8 cellular contexts compared by ENCODE assay signal in genomic region chr16:9256196-9256595, GRCh38.
A peak's percentile ranks its signal among the peaks of the same experiment; 100 is the strongest.
DNase-seq lines count a peak whose midpoint lies in the region; ATAC-seq and TF ChIP-seq lines count a peak whose summit lies in the region.

No MANE protein-coding gene starts in this region.

- H3K9me3 ChIP-seq in H9 (ENCODE audit: control insufficient read depth, low read depth, low read length) = no peaks in the 10 kb centered on the region
- no peaks in the 10 kb centered on the region for H3K9me3 ChIP-seq in mucosa of descending colon

- H3K4me3 Mint-ChIP-seq in H9 = no peak overlapping the region; a peak in 1 of 5 replicates
- H3K4me3 Mint-ChIP-seq in activated CD4-positive, alpha-beta memory T cell treated with anti-CD3 and anti-CD28 coated beads for 36 hours = no peak overlapping the region

- peaks cover 2 to 4% of the 10 kb centered on the region in 2 experiments; a peak in 3 of 4 replicates for H3K4me1 Mint-ChIP-seq in H9
- H3K4me1 Mint-ChIP-seq in activated CD4-positive, alpha-beta memory T cell treated with anti-CD3 and anti-CD28 coated beads for 36 hours (ENCODE audit: low read depth) = no peaks in the 10 kb centered on the region

- no peaks in the 10 kb centered on the region; the same call in 1 of the 2 replicates for H3K27me3 ChIP-seq in H9 (ENCODE audit: insufficient read depth, low read length)

- no peaks in the 10 kb centered on the region for H3K36me3 ChIP-seq in mucosa of descending colon (ENCODE audit: low read depth)

- no peaks in the 10 kb centered on the region for H3K79me2 ChIP-seq in H9 (ENCODE audit: insufficient read depth, low read length)

- no peaks in the 10 kb centered on the region for H3K23me2 ChIP-seq in H9 (ENCODE audit: insufficient read length, low read depth, low read length, poor library complexity, severe bottlenecking)

- no peak overlapping the region for H2BK5ac ChIP-seq in H9 (ENCODE audit: insufficient read length, low read length)

- no peak overlapping the region for H2BK15ac ChIP-seq in H9 (ENCODE audit: low read depth, low read length)

- H3K4me1 ChIP-seq in H9 (ENCODE audit: insufficient read depth, low read length) (no peaks in the 10 kb centered on the region), mucosa of descending colon (ENCODE audit: low read depth) (no peaks in the 10 kb centered on the region)

- H4K8ac ChIP-seq in H9 (replicated peaks; ENCODE audit: insufficient read length, low read depth, low read length) = no peak overlapping the region

- intact Hi-C loops in activated CD4-positive, alpha-beta memory T cell treated with anti-CD3 and anti-CD28 coated beads for 36 hours (cut with micrococcal nuclease) = no loop called here
- intact Hi-C loops in mucosa of descending colon (cut with DNase I, micrococcal nuclease) = no loop called here

- H2BK120ac ChIP-seq in H9 (ENCODE audit: low read depth, low read length, poor library complexity, severe bottlenecking) = no peak overlapping the region

- WGBS in H9 (ENCODE audit: extremely low coverage, insufficient read length, low lambda C conversion rate) = no CpG with 5 or more reads among the region's 6 CpGs

- H3K18ac ChIP-seq in H9 (ENCODE audit: insufficient read length, low read depth, low read length) = no peak overlapping the region

- no peak overlapping the region for H3K27ac ChIP-seq in H9 (ENCODE audit: insufficient read length, low read depth, low read length)

- TF ChIP-seq CTCF in H9 (conservative IDR thresholded peaks at IDR 0.05) = peak; percentile 94
- TF ChIP-seq CTCF in mucosa of descending colon (IDR thresholded peaks at IDR 0.05) = peak; percentile 43

- no peak overlapping the region for H3K9ac ChIP-seq in H9 (ENCODE audit: extremely low read depth, insufficient read length, low read length)

- H4K5ac ChIP-seq in H9 (ENCODE audit: insufficient read length, low read depth, low read length) = no peak overlapping the region

- no peak overlapping the region for H3K4me3 ChIP-seq in mucosa of descending colon

- H4K20me1 ChIP-seq in H9 (ENCODE audit: control insufficient read depth, insufficient read depth, insufficient read length) = peaks cover 3% of the 10 kb centered on the region

- H2BK12ac ChIP-seq in H9 (ENCODE audit: insufficient read length, low read depth, low read length) = no peak overlapping the region

- no peak overlapping the region for H4K91ac ChIP-seq in H9 (ENCODE audit: insufficient read length, low read depth, low read length)

- CTCF ChIA-PET in activated CD4-positive, alpha-beta memory T cell treated with anti-CD3 and anti-CD28 coated beads for 36 hours (lab: Charles Lee) = no interaction called here

- H2BK20ac ChIP-seq in H9 (ENCODE audit: low read depth, low read length, poor library complexity, severe bottlenecking) = no peak overlapping the region

- no peak overlapping the region for H2AK5ac ChIP-seq in H9 (ENCODE audit: insufficient read length, low read length)

- no peak overlapping the region for H3K23ac ChIP-seq in H9 (ENCODE audit: insufficient read length, low read depth, low read length)

- POLR2A ChIA-PET in activated CD4-positive, alpha-beta memory T cell treated with anti-CD3 and anti-CD28 coated beads for 36 hours (lab: Charles Lee) = no interaction called here

- H3K27ac Mint-ChIP-seq in H9 = no peak overlapping the region
- H3K27ac Mint-ChIP-seq in activated CD4-positive, alpha-beta memory T cell treated with anti-CD3 and anti-CD28 coated beads for 36 hours = no peak overlapping the region

- no peak overlapping the region for H3K14ac ChIP-seq in H9 (ENCODE audit: insufficient read depth, low read length)

- peaks cover 3% of the 10 kb centered on the region in 2 experiments; a peak in 2 of 5 replicates for H3K9me3 Mint-ChIP-seq in H9
- H3K9me3 Mint-ChIP-seq in activated CD4-positive, alpha-beta memory T cell treated with anti-CD3 and anti-CD28 coated beads for 36 hours = no peaks in the 10 kb centered on the region

- H3K79me1 ChIP-seq in H9 (ENCODE audit: insufficient read depth, low read depth, low read length, poor library complexity, severe bottlenecking) = no peaks in the 10 kb centered on the region

- DNase-seq in DMS 273 (lab: John Stamatoyannopoulos, UW; ENCODE audit: unreplicated experiment) (peak; percentile 67), DMS 273 treated with DMSO at 0.1 percent for 48 hours (lab: John Stamatoyannopoulos, UW) (no peak), H9 (peak; percentile 85), mucosa of descending colon (peak in 2 of 3 donors; percentile 60 to 61), hippocampal formation (lab: John Stamatoyannopoulos, UW) (no peak)
- peak; percentile 41 for DNase-seq in activated CD4-positive, alpha-beta memory T cell treated with anti-CD3 and anti-CD28 coated beads for 36 hours

- H3K4me2 ChIP-seq in H9 (ENCODE audit: insufficient read depth, insufficient read length, low read length) = no peak overlapping the region

- no peak overlapping the region for H2AFZ ChIP-seq in H9 (ENCODE audit: low read length)

- no peak overlapping the region for H3T11ph ChIP-seq in H9 (ENCODE audit: low read length)

- ATAC-seq in mucosa of descending colon (peak; percentile 58), HG03159 (IDR thresholded peaks at IDR 0.05; ENCODE audit: unreplicated experiment) (no peak), HG02884 (IDR thresholded peaks at IDR 0.05; ENCODE audit: unreplicated experiment) (no peak)

- no peaks in the 10 kb centered on the region; a peak in 2 of 7 replicates for H3K36me3 Mint-ChIP-seq in H9 (ENCODE audit: insufficient read depth in 1 of 3, low read depth in 3 of 3)
- H3K36me3 Mint-ChIP-seq in activated CD4-positive, alpha-beta memory T cell treated with anti-CD3 and anti-CD28 coated beads for 36 hours = no peaks in the 10 kb centered on the region

- H3K4ac ChIP-seq in H9 (ENCODE audit: low read depth, low read length) = no peak overlapping the region

- H3K56ac ChIP-seq in H9 (ENCODE audit: insufficient read length, low read depth, low read length) = no peak overlapping the region

- H3K27me3 Mint-ChIP-seq in H9 (ENCODE audit: low read depth) = peaks cover 25% of the 10 kb centered on the region
- peaks cover 13% of the 10 kb centered on the region for H3K27me3 Mint-ChIP-seq in activated CD4-positive, alpha-beta memory T cell treated with anti-CD3 and anti-CD28 coated beads for 36 hours

Comparison
In these comparisons a context has a peak if more than half of its experiments do, and no peak if none do; other contexts are left out.
1. DNase-seq: peak in DMS 273 (single experiment), H9 (single experiment), activated CD4-positive, alpha-beta memory T cell treated with anti-CD3 and anti-CD28 coated beads for 36 hours (single experiment) and mucosa of descending colon (2 of 3); none in DMS 273 treated with DMSO at 0.1 percent for 48 hours (single experiment) and hippocampal formation (0 of 2).